ENCODE assay signal across 8 cellular contexts in genomic region chr3:185825639-185826481, GRCh38. TPM values are rescaled to one million over a fixed set of nuclear protein-coding genes. Genes with fewer than 3 reads are reported as not detected.
DNase-seq lines count a peak whose midpoint lies in the region; ATAC-seq and TF ChIP-seq lines count a peak whose summit lies in the region.

No MANE protein-coding gene starts in this region.

- peak overlapping the region; percentile 45 for H3K4me3 ChIP-seq in CD8-positive, alpha-beta T cell (ENCODE audit: low read depth, low read length)
- H3K4me3 ChIP-seq in MM.1S (ENCODE audit: low read length), result peak overlapping the region; percentile 88
- peak overlapping the region; percentile 59 to 74 (median 66) for H3K4me3 ChIP-seq in esophagus squamous epithelium

- peak overlapping the region; percentile 64 for H3K9ac ChIP-seq in MM.1S (ENCODE audit: low read length)

- ATAC-seq in CD8-positive, alpha-beta T cell, result peak; percentile 45
- peak; percentile 25 for ATAC-seq in GM21515 (IDR thresholded peaks at IDR 0.05; ENCODE audit: unreplicated experiment)
- ATAC-seq in activated CD8-positive, alpha-beta T cell treated with anti-CD3 and anti-CD28 coated beads for 36 hours, result peak; percentile 65
- no peak for ATAC-seq in HG02588 (IDR thresholded peaks at IDR 0.05; ENCODE audit: unreplicated experiment)

- CTCF ChIA-PET in CD8-positive, alpha-beta T cell (lab: Charles Lee), result no interaction called here
- CTCF ChIA-PET in activated CD8-positive, alpha-beta T cell treated with anti-CD3 and anti-CD28 coated beads for 36 hours (lab: Charles Lee), result no interaction called here

- intact Hi-C loops in CD8-positive, alpha-beta T cell (cut with DNase I, micrococcal nuclease), result no loop called here
- intact Hi-C loops in activated CD8-positive, alpha-beta T cell treated with anti-CD3 and anti-CD28 coated beads for 36 hours (cut with micrococcal nuclease), result no loop called here
- intact Hi-C loops in esophagus squamous epithelium (cut with DNase I), result no loop called here

- no peaks in the 10 kb centered on the region for H3K9me3 ChIP-seq in CD8-positive, alpha-beta T cell (ENCODE audit: low read length)
- H3K9me3 ChIP-seq in MM.1S (replicated peaks; ENCODE audit: insufficient read depth, low read length) (no peaks in the 10 kb centered on the region), esophagus squamous epithelium (no peaks in the 10 kb centered on the region)

- peaks cover 2% of the 10 kb centered on the region for H3K9me3 Mint-ChIP-seq in CD8-positive, alpha-beta T cell
- H3K9me3 Mint-ChIP-seq in activated CD8-positive, alpha-beta T cell treated with anti-CD3 and anti-CD28 coated beads for 36 hours, result no peaks in the 10 kb centered on the region
- peaks cover 12% of the 10 kb centered on the region for H3K9me3 Mint-ChIP-seq in nephron

- H3K27ac ChIP-seq in CD8-positive, alpha-beta T cell (ENCODE audit: low read depth, low read length), result no peak overlapping the region
- H3K27ac ChIP-seq in MM.1S (ENCODE audit: low read length) (peak overlapping the region; percentile 20; the same call in 1 of the 2 replicates), esophagus squamous epithelium (peak overlapping the region; percentile 78 to 91 (median 82))

- peaks cover 29% of the 10 kb centered on the region for H3K79me2 ChIP-seq in MM.1S (ENCODE audit: low read length)

- no peak overlapping the region for H3K27ac Mint-ChIP-seq in CD8-positive, alpha-beta T cell
- no peak overlapping the region for H3K27ac Mint-ChIP-seq in activated CD8-positive, alpha-beta T cell treated with anti-CD3 and anti-CD28 coated beads for 36 hours
- H3K27ac Mint-ChIP-seq in nephron, result peak overlapping the region; percentile 81 to 100 (median 89)

- DNase-seq in CD8-positive, alpha-beta T cell, result peak in 5 of 7 experiments; percentile 3 to 55 (median 22)
- DNase-seq in MM.1S (peak; percentile 83), esophagus squamous epithelium (lab: John Stamatoyannopoulos, UW) (no peak), SIG-M5 treated with dmso at 0.1 percent for 504 hours (lab: John Stamatoyannopoulos, UW; ENCODE audit: unreplicated experiment) (no peak)
- DNase-seq in activated CD8-positive, alpha-beta T cell treated with anti-CD3 and anti-CD28 coated beads for 36 hours, result peak; percentile 60

- no peaks in the 10 kb centered on the region for H3K36me3 ChIP-seq in CD8-positive, alpha-beta T cell (ENCODE audit: insufficient read depth, low read length)
- H3K36me3 ChIP-seq in MM.1S (replicated peaks; ENCODE audit: insufficient read depth, low read length), result no peaks in the 10 kb centered on the region
- no peaks in the 10 kb centered on the region for H3K36me3 ChIP-seq in esophagus squamous epithelium

- no peaks in the 10 kb centered on the region for H4K20me1 ChIP-seq in MM.1S (ENCODE audit: insufficient read depth, low read length)

- peaks cover 66% of the 10 kb centered on the region for H3K27me3 Mint-ChIP-seq in CD8-positive, alpha-beta T cell (ENCODE audit: low read depth)
- peaks cover 62% of the 10 kb centered on the region for H3K27me3 Mint-ChIP-seq in activated CD8-positive, alpha-beta T cell treated with anti-CD3 and anti-CD28 coated beads for 36 hours
- no peaks in the 10 kb centered on the region for H3K27me3 Mint-ChIP-seq in nephron (ENCODE audit: low read depth)

- peak overlapping the region; percentile 86 for H3K4me3 Mint-ChIP-seq in CD8-positive, alpha-beta T cell
- H3K4me3 Mint-ChIP-seq in activated CD8-positive, alpha-beta T cell treated with anti-CD3 and anti-CD28 coated beads for 36 hours, result peak overlapping the region; percentile 76
- H3K4me3 Mint-ChIP-seq in nephron, result peak overlapping the region; percentile 89 to 94 (median 89)

- TF ChIP-seq CTCF in CD8-positive, alpha-beta T cell (IDR thresholded peaks at IDR 0.05), result no peak
- no peak for TF ChIP-seq CTCF in MM.1S (IDR thresholded peaks at IDR 0.05; ENCODE audit: low read length)
- TF ChIP-seq CTCF in activated CD8-positive, alpha-beta T cell treated with anti-CD3 and anti-CD28 coated beads for 36 hours (IDR thresholded peaks at IDR 0.05), result no peak
- no peak for TF ChIP-seq CTCF in esophagus squamous epithelium (IDR thresholded peaks at IDR 0.05)
- TF ChIP-seq CTCF in nephron (IDR thresholded peaks at IDR 0.05; ENCODE audit: unreplicated experiment in 3 of 3), result no peak

- peaks cover 4% of the 10 kb centered on the region for H3K4me1 ChIP-seq in CD8-positive, alpha-beta T cell (ENCODE audit: insufficient read depth, low read length)
- no peaks in the 10 kb centered on the region for H3K4me1 ChIP-seq in MM.1S (ENCODE audit: low read length)
- peaks cover 6 to 45% (median 16%) of the 10 kb centered on the region in 3 donors for H3K4me1 ChIP-seq in esophagus squamous epithelium

- peaks cover 31% of the 10 kb centered on the region for H3K27me3 ChIP-seq in CD8-positive, alpha-beta T cell (ENCODE audit: insufficient read depth, low read length)
- H3K27me3 ChIP-seq in MM.1S (replicated peaks; ENCODE audit: insufficient read depth, low read length) (no peaks in the 10 kb centered on the region), esophagus squamous epithelium (peaks cover 0 to 80% (median 13%) of the 10 kb centered on the region in 4 donors)

- WGBS in esophagus squamous epithelium, 2 donors, result 9 to 13% methylated on average over 18 to 19 of the region's 90 CpGs

- peaks cover 20% of the 10 kb centered on the region for H3K4me1 Mint-ChIP-seq in CD8-positive, alpha-beta T cell (ENCODE audit: low read depth)
- peaks cover 8% of the 10 kb centered on the region for H3K4me1 Mint-ChIP-seq in activated CD8-positive, alpha-beta T cell treated with anti-CD3 and anti-CD28 coated beads for 36 hours (ENCODE audit: low read depth)
- peaks cover 29% of the 10 kb centered on the region for H3K4me1 Mint-ChIP-seq in nephron

- H3K36me3 Mint-ChIP-seq in CD8-positive, alpha-beta T cell, result no peaks in the 10 kb centered on the region
- H3K36me3 Mint-ChIP-seq in activated CD8-positive, alpha-beta T cell treated with anti-CD3 and anti-CD28 coated beads for 36 hours (ENCODE audit: low read depth), result no peaks in the 10 kb centered on the region
- peaks cover 46% of the 10 kb centered on the region for H3K36me3 Mint-ChIP-seq in nephron (ENCODE audit: low read depth)

- peak in 1 of 4 donors; percentile 10 for TF ChIP-seq POLR2A in esophagus squamous epithelium (IDR thresholded peaks at IDR 0.05)

- H3K9me2 ChIP-seq in MM.1S (replicated peaks; ENCODE audit: insufficient read depth, low read length), result no peaks in the 10 kb centered on the region

- H3K4me2 ChIP-seq in MM.1S (ENCODE audit: low read depth, low read length), result peak overlapping the region; percentile 95

- H2AFZ ChIP-seq in MM.1S (ENCODE audit: low read length), result peak overlapping the region; percentile 93

- POLR2A ChIA-PET in CD8-positive, alpha-beta T cell (lab: Charles Lee), result no interaction called here
- POLR2A ChIA-PET in activated CD8-positive, alpha-beta T cell treated with anti-CD3 and anti-CD28 coated beads for 36 hours (lab: Charles Lee), result no interaction called here

- H3F3A ChIP-seq in MM.1S (ENCODE audit: insufficient read depth, low read length), result peaks cover 5% of the 10 kb centered on the region; the same call in 1 of the 2 replicates

RNA-seq across cellular contexts. Expression of gene IGF2BP2, which starts 1.0 kb away (rescaled TPM):
- total RNA-seq in CD8-positive, alpha-beta T cell, result not detected
- under 1 TPM; 0.52 to 0.65 TPM for total RNA-seq in activated CD8-positive, alpha-beta T cell treated with anti-CD3 and anti-CD28 coated beads for 36 hours
- 10 to 100 TPM in 1 of 4 donors, 1 to 10 TPM in 3; 3.0 to 13.8 (median 6.8) TPM for total RNA-seq in esophagus squamous epithelium

Comparison
In these comparisons a context has a peak if more than half of its experiments do, and no peak if none do; other contexts are left out.
1. DNase-seq: peak in CD8-positive, alpha-beta T cell (5 of 7), MM.1S (single experiment) and activated CD8-positive, alpha-beta T cell treated with anti-CD3 and anti-CD28 coated beads for 36 hours (single experiment); none in esophagus squamous epithelium (single experiment) and SIG-M5 treated with dmso at 0.1 percent for 504 hours (single experiment).
2. H3K27ac Mint-ChIP-seq: peak in nephron (3 of 3); none in CD8-positive, alpha-beta T cell (single experiment) and activated CD8-positive, alpha-beta T cell treated with anti-CD3 and anti-CD28 coated beads for 36 hours (single experiment).
3. Peak in every context shown above with its lines, with median percentiles within 50 percentile points of each other: H3K4me3 ChIP-seq and H3K4me3 Mint-ChIP-seq.